15 cellular contexts compared by ENCODE assay signal in genomic region chr16:89164847-89165684, GRCh38. TPM values are rescaled to one million over a fixed set of nuclear protein-coding genes. Genes with fewer than 3 reads are reported as not detected.
DNase-seq lines count a peak whose midpoint lies in the region; ATAC-seq, FAIRE-seq and TF ChIP-seq lines count a peak whose summit lies in the region.
"Had no signal": no experiment of that assay in that cellular context is flagged by ENCODE, and none has a peak within 500 bp of the region (broad histone marks: within the 10 kb centered on the region; RNA-seq: fewer than 3 reads in every experiment).

No MANE protein-coding gene starts in this region.

- no peak overlapping the region for H3K27ac ChIP-seq in right cardiac atrium (ENCODE audit: low read length)
- no peak overlapping the region for H3K27ac ChIP-seq in heart left ventricle
- no peak overlapping the region for H3K27ac ChIP-seq in H1 (ENCODE audit: low read depth, low read length)
- peak overlapping the region in 7 of 8 donors; percentile 5 to 75 (median 61) for H3K27ac ChIP-seq in spleen
- H3K27ac ChIP-seq in ovary = no peak overlapping the region
- H3K27ac ChIP-seq: 22Rv1; BLaER1 treated with 17β-estradiol and CSF1 and Interleukin-3, amounts not matched to agents 10 nM and 100 nM had no signal

- H3K27me3 ChIP-seq in right cardiac atrium (ENCODE audit: control insufficient read depth, insufficient read depth) (no peaks in the 10 kb centered on the region), heart left ventricle (peaks cover 4 to 49% (median 20%) of the 10 kb centered on the region in 9 donors), H1 (replicated peaks in 1 of 4; ENCODE audit: control insufficient read depth in 3 of 4, extremely low read depth in 1 of 4, insufficient read depth in 3 of 4, low read length in 3 of 4) (peaks cover 0 to 3% (median 0%) of the 10 kb centered on the region in 4 experiments; a peak in 3 of 7 replicates), spleen (replicated peaks in 1 of 7) (peaks cover 0 to 62% (median 14%) of the 10 kb centered on the region in 7 donors), ovary (peaks cover 4% of the 10 kb centered on the region)

- no peak overlapping the region for H3K4me3 ChIP-seq in right cardiac atrium (ENCODE audit: low read length)
- no peak overlapping the region for H3K4me3 ChIP-seq in heart left ventricle
- no peak overlapping the region for H3K4me3 ChIP-seq in H1 (ENCODE audit: extremely low read depth in 1 of 4, insufficient read depth in 2 of 4, low read depth in 3 of 4, low read length in 4 of 4)
- no peak overlapping the region for H3K4me3 ChIP-seq in spleen
- no peak overlapping the region for H3K4me3 ChIP-seq in ovary
- H3K4me3 ChIP-seq: BLaER1 treated with 17β-estradiol and CSF1 and Interleukin-3, amounts not matched to agents 10 nM and 100 nM; GM12878 had no signal

- H2BK12ac ChIP-seq in H1 (ENCODE audit: low read depth, low read length) = 0 out of 2 replicates have a peak overlapping the region, but pooled peaks have one; percentile 50

- no peak overlapping the region for H3K9ac ChIP-seq in H1 (replicated peaks in 1 of 4; ENCODE audit: extremely low read depth in 1 of 4, low read depth in 3 of 4, low read length in 3 of 4)

- TF ChIP-seq CTCF in heart left ventricle (IDR thresholded peaks at IDR 0.05) (no peak), H1 (IDR thresholded peaks at IDR 0.05; ENCODE audit: control extremely low read depth in 1 of 3, insufficient read depth in 1 of 3, low read depth in 1 of 3, low read length in 3 of 3) (no peak), spleen (IDR thresholded peaks at IDR 0.05 in 8 of 11, conservative IDR thresholded peaks at IDR 0.05 in 3 of 11) (no peak), ovary (IDR thresholded peaks at IDR 0.05) (no peak)

- WGBS in right cardiac atrium = 77% methylated on average over 20 of the region's 20 CpGs
- WGBS in heart left ventricle, 4 donors = 82 to 86% (median 84%) methylated on average over 6 to 20 of the region's 20 CpGs
- WGBS in H1 (ENCODE audit: extremely low coverage in 1 of 2, insufficient coverage in 1 of 2, insufficient read length in 1 of 2, insufficient replicate concordance in 2 of 2, low coverage in 1 of 2, low lambda C conversion rate in 2 of 2, missing lambda C conversion rate in 1 of 2), 2 experiments = 90% methylated on average over 15 of the region's 20 CpGs; no CpG with 5 or more reads in 1 of the 2 experiments
- 77 to 87% (median 81%) methylated on average over 16 to 20 of the region's 20 CpGs for WGBS in spleen, 5 donors
- WGBS in ovary, 3 donors = 48 to 57% (median 54%) methylated on average over 16 to 20 of the region's 20 CpGs

- H2BK120ac ChIP-seq in H1 (replicated peaks; ENCODE audit: low read depth, low read length) = no peak overlapping the region

- TF ChIP-seq EP300 in H1 (IDR thresholded peaks at IDR 0.05; ENCODE audit: borderline replicate concordance in 1 of 2, low read depth in 2 of 2, low read length in 2 of 2) (no peak), ovary (IDR thresholded peaks at IDR 0.05) (no peak)

- H4K5ac ChIP-seq in H1 (ENCODE audit: insufficient read length, low read depth, low read length) = no peak overlapping the region

- no peak for TF ChIP-seq RAD21 in H1 (IDR thresholded peaks at IDR 0.05 in 1 of 2, conservative IDR thresholded peaks at IDR 0.05 in 1 of 2; ENCODE audit: low read depth in 2 of 2, low read length in 2 of 2)

- CTCF ChIA-PET in H1 (lab: Charles Lee; ENCODE audit: partially characterized antibody) = interaction anchor here (0.9 to 1.7 kb wide), 4 partner anchors 10 to 349 kb away, joined by 3 to 6 read pairs (median 3); no protein-coding TSS in a partner anchor

- DNase-seq in right cardiac atrium (peak in 2 of 3 donors; percentile 37 to 54), heart left ventricle (no peak), H1 (ENCODE audit: low read depth in 1 of 2, low spot score in 2 of 2) (no peak), spleen (no peak), ovary (no peak), NCI-H524 (lab: John Stamatoyannopoulos, UW) (no peak)
- DNase-seq: Calu3; CD8-positive, alpha-beta T cell; DMS79 treated with DMSO at 0.1 percent for 48 hours; GOT3; H9 had no signal

- H2BK20ac ChIP-seq in H1 (ENCODE audit: low read length) = no peak overlapping the region

- no peaks in the 10 kb centered on the region for H3K9me3 ChIP-seq in right cardiac atrium (ENCODE audit: control insufficient read depth, low read length)
- H3K9me3 ChIP-seq in heart left ventricle = no peaks in the 10 kb centered on the region
- H3K9me3 ChIP-seq in H1 (ENCODE audit: insufficient read depth in 2 of 2, low read depth in 1 of 2, low read length in 1 of 2) = peaks cover 0 to 7% of the 10 kb centered on the region in 2 experiments; a peak in 1 of 4 replicates
- no peaks in the 10 kb centered on the region for H3K9me3 ChIP-seq in spleen
- no peaks in the 10 kb centered on the region for H3K9me3 ChIP-seq in ovary
- H3K9me3 ChIP-seq: BLaER1 treated with 17β-estradiol and CSF1 and Interleukin-3, amounts not matched to agents 10 nM and 100 nM had no signal

- H3K36me3 ChIP-seq in heart left ventricle (no peaks in the 10 kb centered on the region), H1 (ENCODE audit: control insufficient read depth in 2 of 4, insufficient read depth in 4 of 4, low read length in 3 of 4) (no peaks in the 10 kb centered on the region), spleen (no peaks in the 10 kb centered on the region), ovary (no peaks in the 10 kb centered on the region)
- H3K36me3 ChIP-seq: BLaER1 treated with 17β-estradiol and CSF1 and Interleukin-3, amounts not matched to agents 10 nM and 100 nM had no signal

- no peak overlapping the region for H3K18ac ChIP-seq in H1 (ENCODE audit: extremely low read depth, low read length)

- no peak overlapping the region for H2BK15ac ChIP-seq in H1 (ENCODE audit: low read length)

- no peak overlapping the region for H4K91ac ChIP-seq in H1 (replicated peaks; ENCODE audit: insufficient read length, low read length)

- no peaks in the 10 kb centered on the region for H3K79me2 ChIP-seq in H1 (ENCODE audit: control insufficient read depth in 1 of 2, insufficient read depth in 2 of 2, low read length in 2 of 2)

- no peaks in the 10 kb centered on the region for H4K20me1 ChIP-seq in H1 (replicated peaks in 1 of 2; ENCODE audit: control insufficient read depth in 1 of 2, insufficient read depth in 2 of 2, low read length in 2 of 2)

- H3K23ac ChIP-seq in H1 (ENCODE audit: insufficient read length) = no peak overlapping the region

- H3K4ac ChIP-seq in H1 (replicated peaks; ENCODE audit: insufficient read length, low read depth, low read length) = no peak overlapping the region

- no peak overlapping the region for H3K14ac ChIP-seq in H1 (ENCODE audit: insufficient read length)

- no peak for FAIRE-seq in H1 (lab: Jason Lieb, UNC)
- FAIRE-seq: GM12878 had no signal

- H3K56ac ChIP-seq in H1 (replicated peaks; ENCODE audit: insufficient read length, low read depth, low read length) = no peak overlapping the region

- ATAC-seq in right cardiac atrium (no peak), heart left ventricle (no peak), HG02798 (IDR thresholded peaks at IDR 0.05; ENCODE audit: poor library complexity, unreplicated experiment) (no peak)
- ATAC-seq: CD8-positive, alpha-beta T cell; GM12878 had no signal

- H4K8ac ChIP-seq in H1 (ENCODE audit: extremely low read depth, insufficient read depth, low read length) = 0 out of 2 replicates have a peak overlapping the region, but pooled peaks have one; percentile 51

- H3K23me2 ChIP-seq in H1 (ENCODE audit: low read depth, low read length) = no peaks in the 10 kb centered on the region

- no peak overlapping the region for H2BK5ac ChIP-seq in H1 (ENCODE audit: low read depth, low read length)

- H3K4me1 ChIP-seq in right cardiac atrium (ENCODE audit: control insufficient read depth, insufficient read depth, low read length) (no peaks in the 10 kb centered on the region), heart left ventricle (peaks cover 0 to 9% (median 4%) of the 10 kb centered on the region in 12 donors), H1 (replicated peaks in 1 of 4; ENCODE audit: control insufficient read depth in 3 of 4, insufficient read depth in 4 of 4, low read length in 3 of 4) (peaks cover 0 to 7% (median 6%) of the 10 kb centered on the region in 4 experiments; a peak in 6 of 7 replicates), spleen (peaks cover 8 to 50% (median 20%) of the 10 kb centered on the region in 6 donors), ovary (ENCODE audit: insufficient read depth) (no peaks in the 10 kb centered on the region)

- intact Hi-C loops in right cardiac atrium (cut with DNase I) = loop anchor here in 3 of 4 donors (5.0 to 10.0 kb wide), 4 partner anchors 228 to 428 kb away; partner anchors contain the start of gene APRT (in 1 of the 3)
- intact Hi-C loops in heart left ventricle (cut with DNase I) = loop anchor here (2.0 to 10.0 kb wide), 6 partner anchors 223 to 428 kb away; partner anchors contain the start of gene APRT (in 4 of the 10)
- intact Hi-C loops in spleen (cut with DNase I; ENCODE audit: low total_unique reads) = loop anchor here (5.0 to 10.0 kb wide), 2 partner anchors 220 to 428 kb away; no protein-coding TSS in a partner anchor
- intact Hi-C loops in ovary (cut with DNase I) = loop anchor here in 1 of 4 donors (5.0 kb wide), 1 partner anchor 223 kb away; no protein-coding TSS in a partner anchor

- TF ChIP-seq POLR2A in heart left ventricle (IDR thresholded peaks at IDR 0.05) (no peak), H1 (IDR thresholded peaks at IDR 0.05; ENCODE audit: control extremely low read depth in 1 of 2, low read depth in 2 of 2, low read length in 2 of 2) (no peak), spleen (IDR thresholded peaks at IDR 0.05) (no peak), ovary (IDR thresholded peaks at IDR 0.05) (no peak)

- no peak overlapping the region for H3K4me2 ChIP-seq in H1 (ENCODE audit: insufficient read depth in 1 of 2, low read depth in 2 of 2, low read length in 2 of 2)

- H2AFZ ChIP-seq in H1 (ENCODE audit: low read length) = no peak overlapping the region

- H3K79me1 ChIP-seq in H1 (ENCODE audit: low read depth, low read length) = no peaks in the 10 kb centered on the region

- H2AK5ac ChIP-seq in H1 (ENCODE audit: low read depth, low read length) = no peak overlapping the region

- POLR2A ChIA-PET in H1 (lab: Charles Lee; ENCODE audit: partially characterized antibody) = interaction anchor here (0.7 to 2.1 kb wide), 4 partner anchors 9 to 358 kb away, joined by 3 to 6 read pairs (median 3); no protein-coding TSS in a partner anchor

RNA-seq across cellular contexts. Expression of gene CDH15, which starts 6.5 kb away (rescaled TPM):
- total RNA-seq in right cardiac atrium = under 1 TPM; 0.09 to 0.14 (median 0.13) TPM
- polyA plus RNA-seq in right cardiac atrium = 0.05 TPM
- under 1 TPM in 2 of 9 donors, not detected in 7; 0.16 to 0.32 TPM for total RNA-seq in heart left ventricle
- under 1 TPM in 1 of 2 donors, not detected in 1; 0.18 TPM for polyA plus RNA-seq in heart left ventricle
- total RNA-seq in H1 (2021; fragmentation: NEBNext Ultra II Directional; extraction: Animal tissue kit (Norgen Biotek cat#: 25700)) = 0.65 and 0.82 TPM in 2 replicates
- polyA plus RNA-seq in H1 (2011; rRNA removed) = 0.50 and 0.60 TPM in 2 replicates
- 0.59 TPM for polyA plus RNA-seq in H1 (2011; cell fraction: cytosol; rRNA removed)
- 1.0 TPM for polyA plus RNA-seq in H1 (2011; cell fraction: nucleus; rRNA removed)
- 0.33 to 0.53 TPM (median 0.35 TPM) in 4 replicates for polyA plus RNA-seq in H1 (2012, experiment 1 of 2)
- polyA plus RNA-seq in H1 (2012, experiment 2 of 2) = 0.35 TPM
- polyA plus RNA-seq in H1 (2013, experiment 1 of 2) = 0.65 TPM
- 0.57 TPM for polyA plus RNA-seq in H1 (2013, experiment 2 of 2)
- 0.07 TPM in 1 of 2 replicates, not detected in the other for polyA minus RNA-seq in H1 (2011; rRNA and poly(A)+ RNA removed)
- 0.73 TPM for polyA minus RNA-seq in H1 (2011; cell fraction: cytosol; rRNA and poly(A)+ RNA removed)
- polyA minus RNA-seq in H1 (2011; cell fraction: nucleus; rRNA and poly(A)+ RNA removed) = 0.60 TPM
- 1 to 10 TPM in 5 of 7 donors, under 1 TPM in 2; 0.74 to 7.4 (median 1.5) TPM for total RNA-seq in spleen
- polyA plus RNA-seq in spleen = 1 to 10 TPM in 1 of 3 donors, under 1 TPM in 2; 0.14 to 1.1 (median 0.57) TPM
- under 1 TPM in 3 of 7 donors, not detected in 4; 0.10 to 0.45 (median 0.40) TPM for total RNA-seq in ovary
- polyA plus RNA-seq in ovary = under 1 TPM in 1 of 2 donors, not detected in 1; 0.19 TPM
- total RNA-seq: Calu3 had no signal

RNA-seq across cellular contexts. Expression of gene SLC22A31, which starts 35.3 kb away (rescaled TPM):
- under 1 TPM in 2 of 4 donors, not detected in 2; 0.12 to 0.69 TPM for total RNA-seq in right cardiac atrium
- 0.05 TPM for polyA plus RNA-seq in right cardiac atrium
- not detected for total RNA-seq in heart left ventricle
- under 1 TPM in 1 of 2 donors, not detected in 1; 0.07 TPM for polyA plus RNA-seq in heart left ventricle
- total RNA-seq in H1 (2021; fragmentation: NEBNext Ultra II Directional; extraction: Animal tissue kit (Norgen Biotek cat#: 25700)) = 10.6 and 11.1 TPM in 2 replicates
- 7.7 and 7.9 TPM in 2 replicates for polyA plus RNA-seq in H1 (2011; rRNA removed)
- 6.7 TPM for polyA plus RNA-seq in H1 (2011; cell fraction: cytosol; rRNA removed)
- 50.6 TPM for polyA plus RNA-seq in H1 (2011; cell fraction: nucleus; rRNA removed)
- 5.9 to 13.0 TPM (median 10.2 TPM) in 4 replicates for polyA plus RNA-seq in H1 (2012, experiment 1 of 2)
- 5.9 TPM for polyA plus RNA-seq in H1 (2012, experiment 2 of 2)
- polyA plus RNA-seq in H1 (2013, experiment 1 of 2) = 7.2 TPM
- polyA plus RNA-seq in H1 (2013, experiment 2 of 2) = 7.0 TPM
- 1.2 and 2.6 TPM in 2 replicates for polyA minus RNA-seq in H1 (2011; rRNA and poly(A)+ RNA removed)
- polyA minus RNA-seq in H1 (2011; cell fraction: cytosol; rRNA and poly(A)+ RNA removed) = 3.0 TPM
- 10.6 TPM for polyA minus RNA-seq in H1 (2011; cell fraction: nucleus; rRNA and poly(A)+ RNA removed)
- 1 to 10 TPM in 6 of 7 donors, under 1 TPM in 1; 0.98 to 8.3 (median 4.9) TPM for total RNA-seq in spleen
- 1 to 10 TPM; 1.1 to 5.6 (median 4.2) TPM for polyA plus RNA-seq in spleen
- 1 to 10 TPM in 5 of 7 donors, under 1 TPM in 1, not detected in 1; 0.94 to 7.8 (median 3.6) TPM for total RNA-seq in ovary
- 1 to 10 TPM in 1 of 2 donors, not detected in 1; 2.0 TPM for polyA plus RNA-seq in ovary
- total RNA-seq: GM12878 had no signal

RNA-seq across cellular contexts. Expression of gene ZNF778, which starts 52.4 kb away (rescaled TPM):
- total RNA-seq in right cardiac atrium (1 to 10 TPM; 6.6 to 9.0 (median 8.0) TPM), heart left ventricle (10 to 100 TPM in 4 of 9 donors, 1 to 10 TPM in 5; 6.9 to 14.6 (median 9.9) TPM), spleen (10 to 100 TPM in 6 of 7 donors, 1 to 10 TPM in 1; 9.4 to 34.4 (median 12.9) TPM), ovary (10 to 100 TPM in 3 of 7 donors, 1 to 10 TPM in 4; 7.8 to 71.9 (median 8.4) TPM)
- polyA plus RNA-seq in right cardiac atrium (1.6 TPM), heart left ventricle (1 to 10 TPM; 1.6 to 5.4 TPM), H1 (2011; rRNA removed) (8.6 and 9.5 TPM in 2 replicates), spleen (1 to 10 TPM; 1.6 to 3.1 (median 1.8) TPM), ovary (1 to 10 TPM; 1.8 to 5.0 TPM)
- 19.8 and 21.9 TPM in 2 replicates for total RNA-seq in H1 (2021; fragmentation: NEBNext Ultra II Directional; extraction: Animal tissue kit (Norgen Biotek cat#: 25700))
- 8.3 TPM for polyA plus RNA-seq in H1 (2011; cell fraction: cytosol; rRNA removed)
- polyA plus RNA-seq in H1 (2011; cell fraction: nucleus; rRNA removed) = 11.0 TPM
- 8.9 to 11.6 TPM (median 10.6 TPM) in 4 replicates for polyA plus RNA-seq in H1 (2012, experiment 1 of 2)
- polyA plus RNA-seq in H1 (2012, experiment 2 of 2) = 0.62 TPM
- 11.3 TPM for polyA plus RNA-seq in H1 (2013, experiment 1 of 2)
- polyA plus RNA-seq in H1 (2013, experiment 2 of 2) = 10.3 TPM
- 30.1 and 31.7 TPM in 2 replicates for polyA minus RNA-seq in H1 (2011; rRNA and poly(A)+ RNA removed)
- 26.0 TPM for polyA minus RNA-seq in H1 (2011; cell fraction: cytosol; rRNA and poly(A)+ RNA removed)
- 19.5 TPM for polyA minus RNA-seq in H1 (2011; cell fraction: nucleus; rRNA and poly(A)+ RNA removed)

Comparison
In these comparisons a context has a peak if more than half of its experiments do, and no peak if none do; other contexts are left out.
1. DNase-seq: peak in right cardiac atrium (2 of 3); none in heart left ventricle (0 of 5), H1 (0 of 2), spleen (single experiment), ovary (0 of 5) and NCI-H524 (0 of 2).
2. H3K27ac ChIP-seq: peak in spleen (7 of 8); none in right cardiac atrium (single experiment), heart left ventricle (0 of 12), H1 (single experiment) and ovary (0 of 2).